Comparison of ENCODE assay signal across 29 cellular contexts in the genomic region with DNA sequence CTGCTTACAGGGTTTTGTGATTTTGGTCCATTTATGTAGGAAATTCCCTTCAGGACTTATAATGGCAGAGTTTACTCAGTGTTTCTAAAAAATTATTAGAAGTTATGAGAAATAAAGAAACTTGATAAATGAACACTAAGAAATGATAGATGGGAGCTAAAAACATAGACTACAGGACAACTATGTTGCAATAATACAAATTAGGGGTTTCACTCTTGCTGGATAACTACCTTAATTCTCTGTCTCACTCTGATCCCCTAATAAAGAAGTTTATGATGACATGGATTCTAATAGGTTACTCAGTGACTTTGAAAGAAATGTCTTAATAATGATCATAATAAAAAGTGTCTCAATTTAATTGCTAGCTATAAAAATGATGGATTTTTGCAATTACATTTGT.
"Had no signal": no experiment of that assay in that cellular context is flagged by ENCODE, and none has a peak within 500 bp of the region (broad histone marks: within the 10 kb centered on the region; RNA-seq: fewer than 3 reads in every experiment).

No MANE protein-coding gene starts in this region.

- H3K4me1 ChIP-seq: Peyer's patch, SJSA1 had no signal

- FAIRE-seq: astrocyte, TTC549 had no signal

- H3K9me3 Mint-ChIP-seq: activated B cell treated with CpG ODN at 0.5 μM for 24 hours; brain; central memory CD8-positive, alpha-beta T cell had no signal

- H3K4me3 Mint-ChIP-seq: activated B cell treated with CpG ODN at 0.5 μM for 24 hours; activated naive CD8-positive, alpha-beta T cell; brain; central memory CD8-positive, alpha-beta T cell; T-helper 17 cell had no signal

- DNase-seq: activated B cell treated with CpG ODN at 0.5 μM for 24 hours; activated CD4-positive, alpha-beta T cell treated with anti-CD3 and anti-CD28 coated beads for 1 hour; activated CD4-positive, alpha-beta T cell treated with anti-CD3 and anti-CD28 coated beads, Interleukin-2, amount 50 U/mL, for 1 hour; activated CD8-positive, alpha-beta memory T cell treated with anti-CD3 and anti-CD28 coated beads for 24 hours; activated effector memory CD4-positive, alpha-beta T cell treated with anti-CD3 and anti-CD28 coated beads, Interleukin-2, amount 50 U/mL, for 16 hours; activated T-cell treated with anti-CD3 and anti-CD28 coated beads, Interleukin-2, amount 50 U/mL, for 48 hours; amygdala; cortex of kidney; MG63; NCI-H1105; NCI-H1436; NCI-H1694 treated with DMSO at 0.1 percent for 48 hours; NCI-H2029 treated with DMSO at 0.1 percent for 48 hours; NCI-H345; NCI-H510A; NCI-H526 treated with DMSO at 0.1 percent for 48 hours; NK-92 treated with Interleukin-12 subunit alpha and Interleukin-12 subunit beta, amount 100 ng/mL, for 24 hours; Peyer's patch; Right ventricle myocardium superior; SW 1271; T-helper 17 cell; T-helper 9 cell had no signal

- H3K27me3 Mint-ChIP-seq: activated naive CD8-positive, alpha-beta T cell had no signal

- ATAC-seq: T-helper 17 cell had no signal

- H3K36me3 ChIP-seq: MG63, Peyer's patch, SJSA1 had no signal

- H3K4me1 Mint-ChIP-seq: activated B cell treated with CpG ODN at 0.5 μM for 24 hours had no signal

- H3K27me3 ChIP-seq: MG63, Peyer's patch, SJSA1 had no signal

- H3K27ac Mint-ChIP-seq: activated B cell treated with CpG ODN at 0.5 μM for 24 hours, brain, T-helper 17 cell had no signal

- H3K36me3 Mint-ChIP-seq: activated naive CD8-positive, alpha-beta T cell; brain had no signal

- H3K27ac ChIP-seq: Peyer's patch, RWPE1, SJSA1 had no signal

- H3K9me3 ChIP-seq: MG63, Peyer's patch, SJSA1 had no signal

- H3K4me3 ChIP-seq: MG63, Peyer's patch, SJSA1 had no signal
